ENCODE assay signal across 11 cellular contexts in the genomic region with DNA sequence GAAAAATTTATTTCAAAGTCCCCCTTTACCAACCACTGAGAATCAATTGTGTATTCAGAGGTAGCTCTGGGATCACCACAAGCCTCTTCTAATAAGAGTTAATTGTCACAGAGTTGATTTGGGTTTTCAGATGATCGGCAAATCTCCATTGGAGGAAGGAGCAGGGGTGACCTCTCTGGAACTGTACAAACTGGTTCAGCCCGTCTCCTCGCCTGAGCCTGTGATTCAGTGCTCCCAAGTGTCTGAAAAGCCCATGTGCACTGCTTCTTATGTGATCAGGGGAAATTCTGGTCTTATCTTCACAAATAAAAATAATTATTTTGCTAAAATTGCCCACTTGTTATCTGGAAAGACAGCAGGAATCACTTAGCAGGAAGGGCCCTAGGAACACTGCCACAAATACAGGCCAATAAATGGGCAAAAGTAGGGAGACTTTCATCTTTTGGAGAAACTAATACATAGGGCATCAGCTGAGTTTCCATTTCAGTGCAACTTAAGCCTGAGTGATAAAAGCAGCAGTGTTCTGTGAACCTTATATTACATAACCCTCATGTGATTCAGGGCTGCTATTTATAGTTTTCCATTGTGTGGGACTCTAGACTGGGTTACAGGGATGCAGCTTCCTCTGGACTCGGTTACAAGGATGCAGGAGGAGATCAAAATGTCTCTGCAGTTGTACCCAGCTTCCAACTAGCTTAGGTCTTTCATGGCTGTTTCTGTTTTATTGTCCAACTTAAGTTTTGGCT. TPM values are rescaled to one million over a fixed set of nuclear protein-coding genes. Genes with fewer than 3 reads are reported as not detected.
DNase-seq lines count a peak whose midpoint lies in the region; ATAC-seq and TF ChIP-seq lines count a peak whose summit lies in the region.
"Had no signal": no experiment of that assay in that cellular context is flagged by ENCODE, and none has a peak within 500 bp of the region (broad histone marks: within the 10 kb centered on the region; RNA-seq: fewer than 3 reads in every experiment).

No MANE protein-coding gene starts in this region.

- H3K27ac Mint-ChIP-seq in chondrocyte (ENCODE audit: unreplicated experiment) = no peak overlapping the region
- H3K27ac Mint-ChIP-seq: activated T-cell treated with anti-CD3 and anti-CD28 coated beads, Interleukin-2, amount 50 U/mL, for 24 hours; natural killer cell treated with Interleukin-12 subunit alpha and Interleukin-12 subunit beta and Interleukin-15 and Interleukin-18, amount 100 ng/mL, for 72 hours had no signal

- H3K9me3 ChIP-seq in prostate gland = no peaks in the 10 kb centered on the region

- no peaks in the 10 kb centered on the region for H3K4me1 ChIP-seq in prostate gland (replicated peaks)

- H3K27ac ChIP-seq in prostate gland = peak overlapping the region; percentile 14 to 20

- H3K9me3 Mint-ChIP-seq in chondrocyte (ENCODE audit: low read depth) = no peaks in the 10 kb centered on the region
- H3K9me3 Mint-ChIP-seq: activated T-cell treated with anti-CD3 and anti-CD28 coated beads, Interleukin-2, amount 50 U/mL, for 24 hours; natural killer cell treated with Interleukin-12 subunit alpha and Interleukin-12 subunit beta and Interleukin-15 and Interleukin-18, amount 100 ng/mL, for 72 hours had no signal

- no peak overlapping the region for H3K4me3 Mint-ChIP-seq in chondrocyte (ENCODE audit: unreplicated experiment)
- H3K4me3 Mint-ChIP-seq: activated T-cell treated with anti-CD3 and anti-CD28 coated beads, Interleukin-2, amount 50 U/mL, for 24 hours; natural killer cell treated with Interleukin-12 subunit alpha and Interleukin-12 subunit beta and Interleukin-15 and Interleukin-18, amount 100 ng/mL, for 72 hours had no signal

- peaks cover 12% of the 10 kb centered on the region for H3K4me1 Mint-ChIP-seq in chondrocyte (ENCODE audit: low read depth)

- peak; percentile 32 for DNase-seq in CD1c-positive myeloid dendritic cell (ENCODE audit: extremely low spot score)
- peak; percentile 50 for DNase-seq in glomerular endothelial cell (ENCODE audit: extremely low read depth, low read depth, low spot score)
- peak; percentile 17 for DNase-seq in prostate gland (ENCODE audit: low spot score)
- DNase-seq in NCI-H2081 treated with DMSO at 0.1 percent for 48 hours (lab: John Stamatoyannopoulos, UW) = no peak
- no peak for DNase-seq in chondrocyte (ENCODE audit: low spot score)
- DNase-seq in middle frontal gyrus (ENCODE audit: extremely low spot score, low spot score) = no peak
- DNase-seq: activated T-cell treated with anti-CD3 and anti-CD28 coated beads, Interleukin-2, amount 50 U/mL, for 24 hours; SHP77 treated with DMSO at 0.1 percent for 48 hours had no signal

- H3K4me3 ChIP-seq in prostate gland = no peak overlapping the region

- 18% methylated on average over 4 of the region's 4 CpGs for WGBS in prostate gland

- TF ChIP-seq CTCF in prostate gland (IDR thresholded peaks at IDR 0.05) (no peak), chondrocyte (IDR thresholded peaks at IDR 0.05) (no peak)

- no peak for TF ChIP-seq POLR2A in prostate gland (IDR thresholded peaks at IDR 0.05)

- H3K27me3 ChIP-seq in prostate gland (replicated peaks; ENCODE audit: insufficient read depth) = no peaks in the 10 kb centered on the region

- ATAC-seq in SK-N-SH treated with all-trans-retinoic acid at 6 μM for 48 hours = peak; percentile 81
- no peak for ATAC-seq in activated CD4-positive, CD25-positive, alpha-beta regulatory T cell treated with anti-CD3 and anti-CD28 coated beads, Interleukin-2, amount 50 U/mL, for 24 hours
- ATAC-seq: natural killer cell treated with Interleukin-12 subunit alpha and Interleukin-12 subunit beta and Interleukin-15 and Interleukin-18, amount 100 ng/mL, for 72 hours had no signal

- no peaks in the 10 kb centered on the region for H3K36me3 ChIP-seq in prostate gland

- intact Hi-C loops in prostate gland (cut with DNase I) = loop anchor here (5.0 to 10.0 kb wide), 5 partner anchors 344 to 1437 kb away; partner anchors contain the start of gene ARID5B

- no peaks in the 10 kb centered on the region for H3K36me3 Mint-ChIP-seq in chondrocyte (ENCODE audit: low read depth)
- H3K36me3 Mint-ChIP-seq: natural killer cell treated with Interleukin-12 subunit alpha and Interleukin-12 subunit beta and Interleukin-15 and Interleukin-18, amount 100 ng/mL, for 72 hours had no signal

- H3K27me3 Mint-ChIP-seq in chondrocyte (ENCODE audit: low read depth) = no peaks in the 10 kb centered on the region
- H3K27me3 Mint-ChIP-seq: activated T-cell treated with anti-CD3 and anti-CD28 coated beads, Interleukin-2, amount 50 U/mL, for 24 hours; natural killer cell treated with Interleukin-12 subunit alpha and Interleukin-12 subunit beta and Interleukin-15 and Interleukin-18, amount 100 ng/mL, for 72 hours had no signal

TF ChIP-seq in SK-N-SH treated with all-trans-retinoic acid at 6 μM for 48 hours, 23 proteins besides CTCF, POLR2A, EP300 and RAD21 (continues in another document):
- TF ChIP-seq ZC3H10 (CRISPR knock-in tag; IDR thresholded peaks at IDR 0.05) = no peak
- no peak for TF ChIP-seq OSR1 (CRISPR knock-in tag; IDR thresholded peaks at IDR 0.05)
- TF ChIP-seq GLIS3 (CRISPR knock-in tag; IDR thresholded peaks at IDR 0.05) = no peak
- TF ChIP-seq ISL1 (CRISPR knock-in tag; IDR thresholded peaks at IDR 0.05) = no peak
- TF ChIP-seq PPARA (CRISPR knock-in tag; IDR thresholded peaks at IDR 0.05; ENCODE audit: borderline replicate concordance) = no peak
- TF ChIP-seq TSHZ2 (CRISPR knock-in tag; IDR thresholded peaks at IDR 0.05) = no peak
- TF ChIP-seq TOX (CRISPR knock-in tag; IDR thresholded peaks at IDR 0.05; ENCODE audit: borderline replicate concordance) = no peak
- TF ChIP-seq SNAI2 (CRISPR knock-in tag; IDR thresholded peaks at IDR 0.05) = no peak
- no peak for TF ChIP-seq RARB (CRISPR knock-in tag; IDR thresholded peaks at IDR 0.05)
- TF ChIP-seq ZNF70 (CRISPR knock-in tag; IDR thresholded peaks at IDR 0.05) = no peak
- no peak for TF ChIP-seq ARNTL (CRISPR knock-in tag; IDR thresholded peaks at IDR 0.05; ENCODE audit: borderline replicate concordance, low read depth)
- no peak for TF ChIP-seq ZFP30 (CRISPR knock-in tag; IDR thresholded peaks at IDR 0.05)
- TF ChIP-seq ZNF565 (CRISPR knock-in tag; conservative IDR thresholded peaks at IDR 0.05; ENCODE audit: low read depth) = no peak
- TF ChIP-seq ZNF8 (CRISPR knock-in tag; IDR thresholded peaks at IDR 0.05) = no peak
- no peak for TF ChIP-seq BACH2 (CRISPR knock-in tag; IDR thresholded peaks at IDR 0.05; ENCODE audit: borderline replicate concordance)
- no peak for TF ChIP-seq CSDC2 (CRISPR knock-in tag; IDR thresholded peaks at IDR 0.05)
- no peak for TF ChIP-seq POU6F1 (CRISPR knock-in tag; IDR thresholded peaks at IDR 0.05; ENCODE audit: borderline replicate concordance, low read depth)
- no peak for TF ChIP-seq CSRNP3 (CRISPR knock-in tag; IDR thresholded peaks at IDR 0.05)
- TF ChIP-seq ESRRG (CRISPR knock-in tag; IDR thresholded peaks at IDR 0.05) = no peak

RNA-seq across cellular contexts. Expression of gene CDK1, which starts 32.3 kb away (rescaled TPM):
- total RNA-seq in glomerular endothelial cell (17.1 and 20.7 TPM in 2 replicates), prostate gland (1 to 10 TPM; 5.3 to 5.7 TPM), chondrocyte (7.6 to 16.7 TPM (median 9.0 TPM) in 3 replicates)

Comparison
In these comparisons a context has a peak if more than half of its experiments do, and no peak if none do; other contexts are left out.
1. DNase-seq: peak in CD1c-positive myeloid dendritic cell (single experiment), glomerular endothelial cell (single experiment) and prostate gland (single experiment); none in NCI-H2081 treated with DMSO at 0.1 percent for 48 hours (single experiment), chondrocyte (single experiment) and middle frontal gyrus (single experiment).